In the genomic region with DNA sequence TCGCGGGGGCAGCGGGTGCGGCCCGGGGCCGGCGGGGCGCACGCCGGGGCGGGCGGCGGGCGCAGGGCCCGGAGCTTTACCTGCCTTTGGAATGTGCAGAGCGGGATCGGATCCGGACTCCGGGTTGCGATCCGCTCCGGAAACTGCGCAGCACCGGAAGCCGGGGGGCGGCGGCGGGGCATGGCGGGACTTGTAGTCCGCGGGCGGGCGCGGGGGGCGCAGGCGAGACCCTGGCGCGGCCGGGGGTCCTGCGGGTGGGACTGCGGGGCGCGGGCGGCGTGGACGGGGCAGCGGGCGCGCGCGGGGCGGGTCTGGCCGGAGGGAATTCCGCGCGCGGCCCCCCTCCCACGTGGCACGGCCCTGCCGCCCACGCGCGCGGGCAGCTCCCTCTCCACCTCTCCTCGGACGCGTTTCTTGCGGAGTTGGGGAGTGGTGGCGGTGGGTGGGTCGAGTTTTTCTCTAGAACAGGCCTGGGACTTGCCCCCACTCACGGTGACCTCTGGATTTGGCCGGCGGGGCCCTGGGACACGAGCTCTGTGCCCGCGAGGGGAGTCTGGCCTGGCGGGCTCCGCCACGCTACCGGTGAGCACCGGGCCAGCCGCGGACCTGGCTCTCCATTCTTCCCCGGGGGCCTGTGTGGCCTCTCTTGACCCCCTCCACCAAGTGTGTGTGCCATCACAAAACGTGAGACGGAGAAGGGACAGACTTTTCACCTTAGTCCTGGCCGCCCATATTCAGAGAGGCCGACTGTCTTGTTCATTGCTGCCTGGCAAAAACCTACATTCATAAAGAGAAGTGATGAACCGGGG, we compare ENCODE assay signal across 8 cellular contexts. TPM values are rescaled to one million over a fixed set of nuclear protein-coding genes. Genes with fewer than 3 reads are reported as not detected.
DNase-seq lines count a peak whose midpoint lies in the region; ATAC-seq and TF ChIP-seq lines count a peak whose summit lies in the region.

A gene with protein sequence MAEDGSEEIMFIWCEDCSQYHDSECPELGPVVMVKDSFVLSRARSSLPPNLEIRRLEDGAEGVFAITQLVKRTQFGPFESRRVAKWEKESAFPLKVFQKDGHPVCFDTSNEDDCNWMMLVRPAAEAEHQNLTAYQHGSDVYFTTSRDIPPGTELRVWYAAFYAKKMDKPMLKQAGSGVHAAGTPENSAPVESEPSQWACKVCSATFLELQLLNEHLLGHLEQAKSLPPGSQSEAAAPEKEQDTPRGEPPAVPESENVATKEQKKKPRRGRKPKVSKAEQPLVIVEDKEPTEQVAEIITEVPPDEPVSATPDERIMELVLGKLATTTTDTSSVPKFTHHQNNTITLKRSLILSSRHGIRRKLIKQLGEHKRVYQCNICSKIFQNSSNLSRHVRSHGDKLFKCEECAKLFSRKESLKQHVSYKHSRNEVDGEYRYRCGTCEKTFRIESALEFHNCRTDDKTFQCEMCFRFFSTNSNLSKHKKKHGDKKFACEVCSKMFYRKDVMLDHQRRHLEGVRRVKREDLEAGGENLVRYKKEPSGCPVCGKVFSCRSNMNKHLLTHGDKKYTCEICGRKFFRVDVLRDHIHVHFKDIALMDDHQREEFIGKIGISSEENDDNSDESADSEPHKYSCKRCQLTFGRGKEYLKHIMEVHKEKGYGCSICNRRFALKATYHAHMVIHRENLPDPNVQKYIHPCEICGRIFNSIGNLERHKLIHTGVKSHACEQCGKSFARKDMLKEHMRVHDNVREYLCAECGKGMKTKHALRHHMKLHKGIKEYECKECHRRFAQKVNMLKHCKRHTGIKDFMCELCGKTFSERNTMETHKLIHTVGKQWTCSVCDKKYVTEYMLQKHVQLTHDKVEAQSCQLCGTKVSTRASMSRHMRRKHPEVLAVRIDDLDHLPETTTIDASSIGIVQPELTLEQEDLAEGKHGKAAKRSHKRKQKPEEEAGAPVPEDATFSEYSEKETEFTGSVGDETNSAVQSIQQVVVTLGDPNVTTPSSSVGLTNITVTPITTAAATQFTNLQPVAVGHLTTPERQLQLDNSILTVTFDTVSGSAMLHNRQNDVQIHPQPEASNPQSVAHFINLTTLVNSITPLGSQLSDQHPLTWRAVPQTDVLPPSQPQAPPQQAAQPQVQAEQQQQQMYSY (minus strand): TSS at position 155 of the 809 bp plus-strand sequence. CDS start 18,981 bp downstream, outside the sequence.

- peak within 1 kb of the TSS; percentile 81 for H3K4me3 Mint-ChIP-seq in activated T-helper 17 cell treated with anti-CD3 and anti-CD28 coated beads, Interleukin-2, amount 50 U/mL, for 72 hours
- peak within 1 kb of the TSS; percentile 92 to 98 (median 98) for H3K4me3 Mint-ChIP-seq in nephron

- peak within 1 kb of the TSS; percentile 84 for H3K9ac ChIP-seq in HUES6 (ENCODE audit: low read length)

- TF ChIP-seq CTCF in RWPE1 (conservative IDR thresholded peaks at IDR 0.05; ENCODE audit: low read depth) (no peak), fibroblast of mammary gland (conservative IDR thresholded peaks at IDR 0.05; ENCODE audit: control insufficient read depth, insufficient read depth, low read depth, low read length) (no peak), nephron (IDR thresholded peaks at IDR 0.05; ENCODE audit: unreplicated experiment in 3 of 3) (no peak)

- no peaks in the 10 kb centered on the region for H3K9me3 Mint-ChIP-seq in activated T-helper 17 cell treated with anti-CD3 and anti-CD28 coated beads, Interleukin-2, amount 50 U/mL, for 72 hours
- no peaks in the 10 kb centered on the region for H3K9me3 Mint-ChIP-seq in nephron

- H3K27ac ChIP-seq in HUES6 (ENCODE audit: low read depth, low read length) (peak within 1 kb of the TSS; percentile 57; the same call in 1 of the 2 replicates), RWPE1 (peak within 1 kb of the TSS; percentile 84)

- no peaks in the 10 kb centered on the region for H3K36me3 ChIP-seq in HUES6 (ENCODE audit: control insufficient read depth, insufficient read depth, low read length)

- ATAC-seq in GM21390 (IDR thresholded peaks at IDR 0.05; ENCODE audit: unreplicated experiment), result peak; percentile 55
- ATAC-seq in activated T-helper 17 cell treated with anti-CD3 and anti-CD28 coated beads, Interleukin-2, amount 50 U/mL, for 72 hours (replicated peaks), result peak; percentile 84
- ATAC-seq in stimulated activated naive CD8-positive, alpha-beta T cell treated with anti-CD3 and anti-CD28 coated beads, Interleukin-15, Interleukin-2, amounts not matched to agents 100 U/mL and 50 U/mL, for 24 hours, result peak; percentile 79

- H3K4me1 ChIP-seq in HUES6 (ENCODE audit: control insufficient read depth, insufficient read depth, low read length), result peaks cover 6% of the 10 kb centered on the region; the same call in 1 of the 2 replicates

- DNase-seq in DMS 273 (lab: John Stamatoyannopoulos, UW; ENCODE audit: unreplicated experiment), result peak; percentile 91
- peak; percentile 79 for DNase-seq in RWPE1 (ENCODE audit: low spot score)
- peak; percentile 76 for DNase-seq in fibroblast of mammary gland (ENCODE audit: low read depth)
- DNase-seq in stimulated activated naive CD8-positive, alpha-beta T cell treated with anti-CD3 and anti-CD28 coated beads, Interleukin-15, Interleukin-2, amounts not matched to agents 100 U/mL and 50 U/mL, for 24 hours, result peak; percentile 91

- H3K27me3 ChIP-seq in HUES6 (ENCODE audit: control insufficient read depth, insufficient read depth, low read length), result no peaks in the 10 kb centered on the region

- H3K4me1 Mint-ChIP-seq in activated T-helper 17 cell treated with anti-CD3 and anti-CD28 coated beads, Interleukin-2, amount 50 U/mL, for 72 hours, result peaks cover 17% of the 10 kb centered on the region
- peaks cover 19% of the 10 kb centered on the region for H3K4me1 Mint-ChIP-seq in nephron

- CTCF ChIA-PET in RWPE1 (lab: Yijun Ruan, JAX), result interaction anchor here (0.5 kb wide), 1 partner anchor 1323 kb away, joined by 7 read pairs; no protein-coding TSS in a partner anchor

- H3K27me3 Mint-ChIP-seq in activated T-helper 17 cell treated with anti-CD3 and anti-CD28 coated beads, Interleukin-2, amount 50 U/mL, for 72 hours, result no peaks in the 10 kb centered on the region
- no peaks in the 10 kb centered on the region for H3K27me3 Mint-ChIP-seq in nephron (ENCODE audit: low read depth)

- peaks cover 13% of the 10 kb centered on the region for H3K36me3 Mint-ChIP-seq in activated T-helper 17 cell treated with anti-CD3 and anti-CD28 coated beads, Interleukin-2, amount 50 U/mL, for 72 hours (ENCODE audit: low read depth)
- no peaks in the 10 kb centered on the region for H3K36me3 Mint-ChIP-seq in nephron (ENCODE audit: low read depth)

- POLR2A ChIA-PET in RWPE1 (lab: Yijun Ruan, JAX; ENCODE audit: low non-redundant PET), result no interaction called here

- no peaks in the 10 kb centered on the region for H3K9me3 ChIP-seq in HUES6 (ENCODE audit: control insufficient read depth, insufficient read depth, low read depth, low read length)

- peak within 1 kb of the TSS; percentile 92 for H3K27ac Mint-ChIP-seq in activated T-helper 17 cell treated with anti-CD3 and anti-CD28 coated beads, Interleukin-2, amount 50 U/mL, for 72 hours
- peak within 1 kb of the TSS; percentile 95 to 99 (median 96) for H3K27ac Mint-ChIP-seq in nephron

- H3K4me3 ChIP-seq in HUES6 (ENCODE audit: low read depth, low read length) (peak within 1 kb of the TSS; percentile 97), fibroblast of mammary gland (ENCODE audit: control insufficient read depth, low read depth, low read length) (peak within 1 kb of the TSS; percentile 71)

RNA-seq across cellular contexts. Expression of the gene that starts here (rescaled TPM):
- total RNA-seq in activated T-helper 17 cell treated with anti-CD3 and anti-CD28 coated beads, Interleukin-2, amount 50 U/mL, for 72 hours, result 10 to 100 TPM; 17.1 to 17.6 TPM

Comparison
In these comparisons a context has a peak if more than half of its experiments do, and no peak if none do; other contexts are left out.
1. Peak in every context shown above with its lines: DNase-seq, ATAC-seq, H3K4me3 ChIP-seq and H3K27ac ChIP-seq.